ENCODE assay signal across 7 cellular contexts in genomic region chr17:44219126-44219635, GRCh38. TPM values are rescaled to one million over a fixed set of nuclear protein-coding genes. Genes with fewer than 3 reads are reported as not detected.
DNase-seq lines count a peak whose midpoint lies in the region; ATAC-seq, FAIRE-seq and TF ChIP-seq lines count a peak whose summit lies in the region.

No MANE protein-coding gene starts in this region.

- H3K27ac ChIP-seq in VCaP (peak overlapping the region; percentile 100), HepG2 (ENCODE audit: extremely low read length, insufficient read depth, low read length) (peak overlapping the region; percentile 89)

- H3K36me3 ChIP-seq in Loucy (ENCODE audit: insufficient read depth, low read length), result peaks cover 27% of the 10 kb centered on the region; the same call in 1 of the 2 replicates
- peaks cover 20 to 29% of the 10 kb centered on the region in 2 experiments for H3K36me3 ChIP-seq in HepG2 (replicated peaks in 1 of 2; ENCODE audit: control insufficient read depth in 1 of 2, insufficient read depth in 2 of 2, low read length in 2 of 2)

- peaks cover 38% of the 10 kb centered on the region for H3K4me1 ChIP-seq in Loucy (ENCODE audit: insufficient read depth, low read length, poor library complexity, severe bottlenecking)
- H3K4me1 ChIP-seq in HepG2 (ENCODE audit: insufficient read depth, low read length), result peaks cover 34% of the 10 kb centered on the region

- H2AFZ ChIP-seq in Loucy (ENCODE audit: low read length) (no peak overlapping the region), HepG2 (ENCODE audit: low read length) (no peak overlapping the region)

- in situ Hi-C loops in HepG2 (cut with HindIII; ENCODE audit: extremely low pct_ligation_motif_present, low pct_unique_long_range_greater_than_20kb), result no loop called here

- peak; percentile 82 for TF ChIP-seq RAD21 in HepG2 (CRISPR knock-in tag; IDR thresholded peaks at IDR 0.05)

- peaks cover 67% of the 10 kb centered on the region for H3K79me2 ChIP-seq in Loucy (ENCODE audit: insufficient read depth, low read length)
- peaks cover 28% of the 10 kb centered on the region for H3K79me2 ChIP-seq in HepG2 (ENCODE audit: insufficient read depth, low read length)

- no peak for FAIRE-seq in HepG2 (lab: Jason Lieb, UNC)

- CTCF ChIA-PET in HepG2 (lab: Yijun Ruan, JAX; ENCODE audit: low intra/inter-chr PET ratio, low total read pairs), result interaction anchor here (2.3 kb wide), 1 partner anchor 16 kb away, joined by 13 read pairs; no protein-coding TSS in a partner anchor

- TF ChIP-seq POLR2A in GM10847 (IDR thresholded peaks at IDR 0.05; ENCODE audit: extremely low read depth, insufficient read length), result peak; percentile 20
- TF ChIP-seq POLR2A in HepG2 (IDR thresholded peaks at IDR 0.05; ENCODE audit: insufficient read depth in 1 of 2, low read depth in 2 of 2, low read length in 2 of 2), result peak in 1 of 2 experiments; percentile 49; a peak in 2 of 4 replicates

- WGBS in HepG2 (ENCODE audit: low lambda C conversion rate), result under 1% methylated on average over 26 of the region's 79 CpGs

- BruUV-seq in HepG2 (replicated peaks; lab: Mats Ljungman, UMichigan), result no TSS peak

- H3K4me2 ChIP-seq in Loucy (ENCODE audit: low read depth, low read length, poor library complexity, severe bottlenecking) (no peak overlapping the region), HepG2 (ENCODE audit: low read depth, low read length) (peak overlapping the region; percentile 52)

- H3K9ac ChIP-seq in Loucy (ENCODE audit: low read depth, low read length, poor library complexity, severe bottlenecking), result peak overlapping the region; percentile 98
- H3K9ac ChIP-seq in HepG2 (ENCODE audit: insufficient read depth, low read depth, low read length), result peak overlapping the region; percentile 94

- no peaks in the 10 kb centered on the region for H3K9me2 ChIP-seq in Loucy (replicated peaks; ENCODE audit: low read depth, low read length)

- POLR2A ChIA-PET in HepG2 (lab: Yijun Ruan, JAX), result interaction anchor here (0.6 to 3.9 kb wide), 7 partner anchors 9 to 144 kb away, joined by 3 to 25 read pairs (median 4); partner anchors contain the start of genes ATXN7L3, FAM171A2, SLC25A39 and TMUB2

- H3F3A ChIP-seq in Loucy (ENCODE audit: low read depth), result no peaks in the 10 kb centered on the region

- TF ChIP-seq CTCF in Loucy (conservative IDR thresholded peaks at IDR 0.05; ENCODE audit: low read length) (peak; percentile 28), VCaP (conservative IDR thresholded peaks at IDR 0.05) (peak; percentile 21; the same call in 1 of the 2 replicates), HepG2 (CRISPR knock-in tag; IDR thresholded peaks at IDR 0.05) (peak; percentile 30; the same call in 1 of the 2 replicates)

- H3K27me3 ChIP-seq in Loucy (ENCODE audit: insufficient read depth, low read length, poor library complexity, severe bottlenecking) (peaks cover 5% of the 10 kb centered on the region), HepG2 (ENCODE audit: control insufficient read depth in 1 of 2, insufficient read depth in 2 of 2, low read length in 2 of 2) (no peaks in the 10 kb centered on the region; a peak in 1 of 5 replicates)

- DNase-seq in cerebellum (ENCODE audit: low spot score) (peak; percentile 70), HepG2 (ENCODE audit: low spot score) (peak; percentile 48)
- peak in 2 of 3 donors; percentile 59 to 70 for DNase-seq in stimulated activated CD4-positive, alpha-beta T cell treated with anti-CD3 and anti-CD28 coated beads, TNF-alpha, amount 100 ng/mL, for 48 hours (ENCODE audit: low read depth in 3 of 3)

- H3K4me3 ChIP-seq in Loucy (ENCODE audit: low read length, poor library complexity, severe bottlenecking) (peak overlapping the region; percentile 100), HepG2 (replicated peaks in 1 of 3; ENCODE audit: insufficient read depth in 1 of 3, low read depth in 2 of 3, low read length in 3 of 3) (peak overlapping the region; percentile 88 to 99 (median 98); a peak in 5 of 6 replicates)

- intact Hi-C loops in HepG2 (cut with micrococcal nuclease; ENCODE audit: unreplicated experiment), result loop anchor here (2.0 kb wide), 2 partner anchors 16 to 106 kb away; partner anchors contain the start of gene SLC25A39

- ATAC-seq in GM21786 (IDR thresholded peaks at IDR 0.05; ENCODE audit: unreplicated experiment), result peak; percentile 15
- peak; percentile 15 for ATAC-seq in HepG2

- H3K9me3 ChIP-seq in Loucy (ENCODE audit: insufficient read depth, low read depth, low read length) (no peaks in the 10 kb centered on the region), HepG2 (ENCODE audit: low read length) (no peaks in the 10 kb centered on the region)

- TF ChIP-seq EP300 in HepG2 (IDR thresholded peaks at IDR 0.05; ENCODE audit: low read depth in 2 of 2, low read length in 2 of 2) (no peak), HepG2 (CRISPR knock-in tag; IDR thresholded peaks at IDR 0.05; ENCODE audit: borderline replicate concordance) (no peak)

- peaks cover 37% of the 10 kb centered on the region for H4K20me1 ChIP-seq in Loucy (ENCODE audit: insufficient read depth, low read length, poor library complexity, severe bottlenecking)
- no peaks in the 10 kb centered on the region; the same call in 1 of the 2 replicates for H4K20me1 ChIP-seq in HepG2 (ENCODE audit: insufficient read depth, low read length)

RNA-seq across cellular contexts. Expression of gene UBTF, which starts 0.3 kb away (rescaled TPM):
- total RNA-seq in cerebellum, result 59.0 TPM
- 52.1 and 60.9 TPM in 2 replicates for total RNA-seq in HepG2 (2016; rRNA removed; fragmentation: Illumina TruSeq; extraction: Trizol)
- 13.2 and 14.5 TPM in 2 replicates for total RNA-seq in HepG2 (2016; cell fraction: cytosol; rRNA removed; fragmentation: Illumina TruSeq; extraction: Trizol; ENCODE audit: low read depth)
- total RNA-seq in HepG2 (2016; cell fraction: insoluble cytoplasmic fraction; rRNA removed; fragmentation: Illumina TruSeq; extraction: Trizol), result 46.2 and 61.5 TPM in 2 replicates
- 33.7 and 33.9 TPM in 2 replicates for total RNA-seq in HepG2 (2016; cell fraction: membrane; rRNA removed; fragmentation: Illumina TruSeq; extraction: Trizol)
- total RNA-seq in HepG2 (2016; cell fraction: nucleus; rRNA removed; fragmentation: Illumina TruSeq; extraction: Trizol), result 43.5 and 47.5 TPM in 2 replicates
- polyA plus RNA-seq in HepG2 (2011; rRNA removed), result 15.2 and 16.1 TPM in 2 replicates
- polyA plus RNA-seq in HepG2 (2011; cell fraction: cytosol; rRNA removed), result 9.1 and 10.0 TPM in 2 replicates
- polyA plus RNA-seq in HepG2 (2011; cell fraction: nucleus; rRNA removed), result 35.4 and 41.3 TPM in 2 replicates
- 27.8 and 33.4 TPM in 2 replicates for polyA plus RNA-seq in HepG2 (2012)
- 8.6 and 8.7 TPM in 2 replicates for polyA plus RNA-seq in HepG2 (2016; cell fraction: cytosol; fragmentation: Illumina TruSeq; extraction: Trizol; ENCODE audit: low read depth)
- polyA plus RNA-seq in HepG2 (2016; cell fraction: insoluble cytoplasmic fraction; fragmentation: Illumina TruSeq; extraction: Trizol; ENCODE audit: low read depth), result 57.4 and 68.3 TPM in 2 replicates
- 21.7 and 23.2 TPM in 2 replicates for polyA plus RNA-seq in HepG2 (2016; cell fraction: membrane; fragmentation: Illumina TruSeq; extraction: Trizol; ENCODE audit: low read depth)
- polyA plus RNA-seq in HepG2 (2016; cell fraction: nucleus; fragmentation: Illumina TruSeq; extraction: Trizol; ENCODE audit: insufficient read depth, low read depth), result 93.7 and 94.2 TPM in 2 replicates
- 11.5 and 30.7 TPM in 2 replicates for polyA minus RNA-seq in HepG2 (2011; rRNA and poly(A)+ RNA removed; ENCODE audit: low replicate concordance)
- polyA minus RNA-seq in HepG2 (2011; cell fraction: cytosol; rRNA and poly(A)+ RNA removed), result 8.2 and 9.9 TPM in 2 replicates
- 29.7 and 33.2 TPM in 2 replicates for polyA minus RNA-seq in HepG2 (2011; cell fraction: nucleus; rRNA and poly(A)+ RNA removed)

RNA-seq across cellular contexts. Expression of gene ATXN7L3, which starts 19.5 kb away (rescaled TPM):
- total RNA-seq in cerebellum (43.9 TPM), HepG2 (2016; rRNA removed; fragmentation: Illumina TruSeq; extraction: Trizol) (45.7 and 59.1 TPM in 2 replicates)
- total RNA-seq in HepG2 (2016; cell fraction: cytosol; rRNA removed; fragmentation: Illumina TruSeq; extraction: Trizol; ENCODE audit: low read depth), result 12.2 and 14.1 TPM in 2 replicates
- total RNA-seq in HepG2 (2016; cell fraction: insoluble cytoplasmic fraction; rRNA removed; fragmentation: Illumina TruSeq; extraction: Trizol), result 42.7 and 60.0 TPM in 2 replicates
- total RNA-seq in HepG2 (2016; cell fraction: membrane; rRNA removed; fragmentation: Illumina TruSeq; extraction: Trizol), result 45.9 and 46.8 TPM in 2 replicates
- total RNA-seq in HepG2 (2016; cell fraction: nucleus; rRNA removed; fragmentation: Illumina TruSeq; extraction: Trizol), result 42.7 and 44.6 TPM in 2 replicates
- 44.5 and 49.3 TPM in 2 replicates for polyA plus RNA-seq in HepG2 (2011; rRNA removed)
- 39.5 and 41.0 TPM in 2 replicates for polyA plus RNA-seq in HepG2 (2011; cell fraction: cytosol; rRNA removed)
- polyA plus RNA-seq in HepG2 (2011; cell fraction: nucleus; rRNA removed), result 121 and 131 TPM in 2 replicates
- 37.8 and 38.4 TPM in 2 replicates for polyA plus RNA-seq in HepG2 (2012)
- 7.6 and 9.2 TPM in 2 replicates for polyA plus RNA-seq in HepG2 (2016; cell fraction: cytosol; fragmentation: Illumina TruSeq; extraction: Trizol; ENCODE audit: low read depth)
- polyA plus RNA-seq in HepG2 (2016; cell fraction: insoluble cytoplasmic fraction; fragmentation: Illumina TruSeq; extraction: Trizol; ENCODE audit: low read depth), result 50.4 and 54.3 TPM in 2 replicates
- 32.8 and 36.7 TPM in 2 replicates for polyA plus RNA-seq in HepG2 (2016; cell fraction: membrane; fragmentation: Illumina TruSeq; extraction: Trizol; ENCODE audit: low read depth)
- polyA plus RNA-seq in HepG2 (2016; cell fraction: nucleus; fragmentation: Illumina TruSeq; extraction: Trizol; ENCODE audit: insufficient read depth, low read depth), result 81.5 and 96.7 TPM in 2 replicates
- polyA minus RNA-seq in HepG2 (2011; rRNA and poly(A)+ RNA removed; ENCODE audit: low replicate concordance), result 65.3 and 85.1 TPM in 2 replicates
- 25.4 and 26.4 TPM in 2 replicates for polyA minus RNA-seq in HepG2 (2011; cell fraction: cytosol; rRNA and poly(A)+ RNA removed)
- 47.9 and 72.6 TPM in 2 replicates for polyA minus RNA-seq in HepG2 (2011; cell fraction: nucleus; rRNA and poly(A)+ RNA removed)

RNA-seq across cellular contexts. Expression of gene TMUB2, which starts 32.4 kb away (rescaled TPM):
- total RNA-seq in cerebellum, result 20.9 TPM
- 18.7 and 26.9 TPM in 2 replicates for total RNA-seq in HepG2 (2016; rRNA removed; fragmentation: Illumina TruSeq; extraction: Trizol)
- 9.7 and 10.5 TPM in 2 replicates for total RNA-seq in HepG2 (2016; cell fraction: cytosol; rRNA removed; fragmentation: Illumina TruSeq; extraction: Trizol; ENCODE audit: low read depth)
- total RNA-seq in HepG2 (2016; cell fraction: insoluble cytoplasmic fraction; rRNA removed; fragmentation: Illumina TruSeq; extraction: Trizol), result 17.2 and 28.2 TPM in 2 replicates
- 18.3 and 23.2 TPM in 2 replicates for total RNA-seq in HepG2 (2016; cell fraction: membrane; rRNA removed; fragmentation: Illumina TruSeq; extraction: Trizol)
- total RNA-seq in HepG2 (2016; cell fraction: nucleus; rRNA removed; fragmentation: Illumina TruSeq; extraction: Trizol), result 23.0 and 27.8 TPM in 2 replicates
- polyA plus RNA-seq in HepG2 (2011; rRNA removed), result 50.8 and 55.5 TPM in 2 replicates
- 41.4 and 47.9 TPM in 2 replicates for polyA plus RNA-seq in HepG2 (2011; cell fraction: cytosol; rRNA removed)
- 102 and 118 TPM in 2 replicates for polyA plus RNA-seq in HepG2 (2011; cell fraction: nucleus; rRNA removed)
- 22.8 and 25.7 TPM in 2 replicates for polyA plus RNA-seq in HepG2 (2012)
- 8.4 and 10.1 TPM in 2 replicates for polyA plus RNA-seq in HepG2 (2016; cell fraction: cytosol; fragmentation: Illumina TruSeq; extraction: Trizol; ENCODE audit: low read depth)
- 19.7 and 21.2 TPM in 2 replicates for polyA plus RNA-seq in HepG2 (2016; cell fraction: insoluble cytoplasmic fraction; fragmentation: Illumina TruSeq; extraction: Trizol; ENCODE audit: low read depth)
- polyA plus RNA-seq in HepG2 (2016; cell fraction: membrane; fragmentation: Illumina TruSeq; extraction: Trizol; ENCODE audit: low read depth), result 18.3 and 18.4 TPM in 2 replicates
- 62.7 and 64.3 TPM in 2 replicates for polyA plus RNA-seq in HepG2 (2016; cell fraction: nucleus; fragmentation: Illumina TruSeq; extraction: Trizol; ENCODE audit: insufficient read depth, low read depth)
- 28.1 and 44.6 TPM in 2 replicates for polyA minus RNA-seq in HepG2 (2011; rRNA and poly(A)+ RNA removed; ENCODE audit: low replicate concordance)
- polyA minus RNA-seq in HepG2 (2011; cell fraction: cytosol; rRNA and poly(A)+ RNA removed), result 13.8 and 15.3 TPM in 2 replicates
- polyA minus RNA-seq in HepG2 (2011; cell fraction: nucleus; rRNA and poly(A)+ RNA removed), result 21.1 and 21.4 TPM in 2 replicates

RNA-seq across cellular contexts. Expression of gene ASB16, which starts 48.7 kb away (rescaled TPM):
- total RNA-seq in cerebellum, result not detected
- total RNA-seq in HepG2 (2016; rRNA removed; fragmentation: Illumina TruSeq; extraction: Trizol), result 0.07 TPM in 1 of 2 replicates, not detected in the other
- total RNA-seq in HepG2 (2016; cell fraction: cytosol; rRNA removed; fragmentation: Illumina TruSeq; extraction: Trizol; ENCODE audit: low read depth), result not detected in 2 replicates
- total RNA-seq in HepG2 (2016; cell fraction: insoluble cytoplasmic fraction; rRNA removed; fragmentation: Illumina TruSeq; extraction: Trizol), result not detected in 2 replicates
- total RNA-seq in HepG2 (2016; cell fraction: membrane; rRNA removed; fragmentation: Illumina TruSeq; extraction: Trizol), result not detected in 2 replicates
- total RNA-seq in HepG2 (2016; cell fraction: nucleus; rRNA removed; fragmentation: Illumina TruSeq; extraction: Trizol), result not detected in 2 replicates
- 0.05 TPM in 1 of 2 replicates, not detected in the other for polyA plus RNA-seq in HepG2 (2011; rRNA removed)
- 0.04 and 0.10 TPM in 2 replicates for polyA plus RNA-seq in HepG2 (2011; cell fraction: cytosol; rRNA removed)
- 0.45 and 0.47 TPM in 2 replicates for polyA plus RNA-seq in HepG2 (2011; cell fraction: nucleus; rRNA removed)
- 0.47 and 0.64 TPM in 2 replicates for polyA plus RNA-seq in HepG2 (2012)
- not detected in 2 replicates for polyA plus RNA-seq in HepG2 (2016; cell fraction: cytosol; fragmentation: Illumina TruSeq; extraction: Trizol; ENCODE audit: low read depth)
- not detected in 2 replicates for polyA plus RNA-seq in HepG2 (2016; cell fraction: insoluble cytoplasmic fraction; fragmentation: Illumina TruSeq; extraction: Trizol; ENCODE audit: low read depth)
- not detected in 2 replicates for polyA plus RNA-seq in HepG2 (2016; cell fraction: membrane; fragmentation: Illumina TruSeq; extraction: Trizol; ENCODE audit: low read depth)
- polyA plus RNA-seq in HepG2 (2016; cell fraction: nucleus; fragmentation: Illumina TruSeq; extraction: Trizol; ENCODE audit: insufficient read depth, low read depth), result not detected in 2 replicates
- polyA minus RNA-seq in HepG2 (2011; rRNA and poly(A)+ RNA removed; ENCODE audit: low replicate concordance), result 0.09 and 0.40 TPM in 2 replicates
- not detected in 2 replicates for polyA minus RNA-seq in HepG2 (2011; cell fraction: cytosol; rRNA and poly(A)+ RNA removed)
- polyA minus RNA-seq in HepG2 (2011; cell fraction: nucleus; rRNA and poly(A)+ RNA removed), result not detected in 2 replicates

RNA-seq across cellular contexts. Expression of gene SLC4A1, which starts 48.8 kb away (rescaled TPM):
- total RNA-seq in cerebellum (6.8 TPM), HepG2 (2016; rRNA removed; fragmentation: Illumina TruSeq; extraction: Trizol) (not detected in 2 replicates)
- total RNA-seq in HepG2 (2016; cell fraction: cytosol; rRNA removed; fragmentation: Illumina TruSeq; extraction: Trizol; ENCODE audit: low read depth), result not detected in 2 replicates
- total RNA-seq in HepG2 (2016; cell fraction: insoluble cytoplasmic fraction; rRNA removed; fragmentation: Illumina TruSeq; extraction: Trizol), result not detected in 2 replicates
- not detected in 2 replicates for total RNA-seq in HepG2 (2016; cell fraction: membrane; rRNA removed; fragmentation: Illumina TruSeq; extraction: Trizol)
- total RNA-seq in HepG2 (2016; cell fraction: nucleus; rRNA removed; fragmentation: Illumina TruSeq; extraction: Trizol), result not detected in 2 replicates
- 0.01 TPM in 1 of 2 replicates, not detected in the other for polyA plus RNA-seq in HepG2 (2011; rRNA removed)
- not detected in 2 replicates for polyA plus RNA-seq in HepG2 (2011; cell fraction: cytosol; rRNA removed)
- polyA plus RNA-seq in HepG2 (2011; cell fraction: nucleus; rRNA removed), result 0.03 TPM in 1 of 2 replicates, not detected in the other
- not detected in 2 replicates for polyA plus RNA-seq in HepG2 (2012)
- polyA plus RNA-seq in HepG2 (2016; cell fraction: cytosol; fragmentation: Illumina TruSeq; extraction: Trizol; ENCODE audit: low read depth), result not detected in 2 replicates
- polyA plus RNA-seq in HepG2 (2016; cell fraction: insoluble cytoplasmic fraction; fragmentation: Illumina TruSeq; extraction: Trizol; ENCODE audit: low read depth), result not detected in 2 replicates
- not detected in 2 replicates for polyA plus RNA-seq in HepG2 (2016; cell fraction: membrane; fragmentation: Illumina TruSeq; extraction: Trizol; ENCODE audit: low read depth)
- not detected in 2 replicates for polyA plus RNA-seq in HepG2 (2016; cell fraction: nucleus; fragmentation: Illumina TruSeq; extraction: Trizol; ENCODE audit: insufficient read depth, low read depth)
- polyA minus RNA-seq in HepG2 (2011; rRNA and poly(A)+ RNA removed; ENCODE audit: low replicate concordance), result not detected in 2 replicates
- not detected in 2 replicates for polyA minus RNA-seq in HepG2 (2011; cell fraction: cytosol; rRNA and poly(A)+ RNA removed)
- polyA minus RNA-seq in HepG2 (2011; cell fraction: nucleus; rRNA and poly(A)+ RNA removed), result not detected in 2 replicates

Comparison
In these comparisons a context has a peak if more than half of its experiments do, and no peak if none do; other contexts are left out.
1. Peak in every context shown above with its lines: DNase-seq, ATAC-seq, H3K4me3 ChIP-seq and H3K27ac ChIP-seq.